In genomic region chr20:1072258-1072657, GRCh38 we compare ENCODE assay signal across 29 cellular contexts.
"Had no signal": no experiment of that assay in that cellular context is flagged by ENCODE, and none has a peak within 500 bp of the region (broad histone marks: within the 10 kb centered on the region; RNA-seq: fewer than 3 reads in every experiment).

No MANE protein-coding gene starts in this region.

- H3K4me3 Mint-ChIP-seq: dendritic cell treated with granulocyte-macrophage colony-stimulating factor and Interleukin-4, amounts not matched to agents 40 ng/mL and 50 ng/mL, for 4 days; effector memory CD8-positive, alpha-beta T cell; endodermal cell had no signal

- H3K27ac ChIP-seq: colonic mucosa, coronary artery, dorsolateral prefrontal cortex, epithelial cell of prostate, esophagus muscularis mucosa, esophagus squamous epithelium, foreskin keratinocyte, gastrocnemius medialis, gastroesophageal sphincter, heart left ventricle, heart right ventricle had no signal

- DNase-seq: colonic mucosa; cortex of kidney; dermis blood vessel endothelial cell; dorsolateral prefrontal cortex; effector CD4-positive, alpha-beta T cell; effector CD8-positive, alpha-beta T cell; effector memory CD4-positive, alpha-beta T cell; effector memory CD8-positive, alpha-beta T cell; endodermal cell; erythroblast; esophagus squamous epithelium; foreskin fibroblast; foreskin keratinocyte; foreskin melanocyte; gastrocnemius medialis; glutamatergic neuron; head of caudate nucleus; heart left ventricle; heart right ventricle had no signal

- H3K36me3 ChIP-seq: colonic mucosa, esophagus muscularis mucosa, esophagus squamous epithelium, gastrocnemius medialis, gastroesophageal sphincter, heart left ventricle, heart right ventricle had no signal

- H3K27ac Mint-ChIP-seq: dendritic cell treated with granulocyte-macrophage colony-stimulating factor and Interleukin-4, amounts not matched to agents 40 ng/mL and 50 ng/mL, for 4 days; effector memory CD8-positive, alpha-beta T cell; endodermal cell had no signal

- FAIRE-seq: colon, endometrium, endothelial cell of umbilical vein, frontal cortex had no signal

- ATAC-seq: effector memory CD8-positive, alpha-beta T cell; esophagus mucosa; foreskin keratinocyte; gastrocnemius medialis; gastroesophageal sphincter; heart left ventricle; heart right ventricle had no signal

- H3K9me3 ChIP-seq: colonic mucosa, gastrocnemius medialis had no signal

- H3K4me1 ChIP-seq: colonic mucosa, esophagus muscularis mucosa, esophagus squamous epithelium, foreskin keratinocyte, gastrocnemius medialis, gastroesophageal sphincter, heart left ventricle, heart right ventricle had no signal

- H3K4me3 ChIP-seq: colonic mucosa, coronary artery, dorsolateral prefrontal cortex, esophagus muscularis mucosa, esophagus squamous epithelium, gastrocnemius medialis, gastroesophageal sphincter, heart left ventricle, heart right ventricle had no signal
